8 cellular contexts compared by ENCODE assay signal in the genomic region with DNA sequence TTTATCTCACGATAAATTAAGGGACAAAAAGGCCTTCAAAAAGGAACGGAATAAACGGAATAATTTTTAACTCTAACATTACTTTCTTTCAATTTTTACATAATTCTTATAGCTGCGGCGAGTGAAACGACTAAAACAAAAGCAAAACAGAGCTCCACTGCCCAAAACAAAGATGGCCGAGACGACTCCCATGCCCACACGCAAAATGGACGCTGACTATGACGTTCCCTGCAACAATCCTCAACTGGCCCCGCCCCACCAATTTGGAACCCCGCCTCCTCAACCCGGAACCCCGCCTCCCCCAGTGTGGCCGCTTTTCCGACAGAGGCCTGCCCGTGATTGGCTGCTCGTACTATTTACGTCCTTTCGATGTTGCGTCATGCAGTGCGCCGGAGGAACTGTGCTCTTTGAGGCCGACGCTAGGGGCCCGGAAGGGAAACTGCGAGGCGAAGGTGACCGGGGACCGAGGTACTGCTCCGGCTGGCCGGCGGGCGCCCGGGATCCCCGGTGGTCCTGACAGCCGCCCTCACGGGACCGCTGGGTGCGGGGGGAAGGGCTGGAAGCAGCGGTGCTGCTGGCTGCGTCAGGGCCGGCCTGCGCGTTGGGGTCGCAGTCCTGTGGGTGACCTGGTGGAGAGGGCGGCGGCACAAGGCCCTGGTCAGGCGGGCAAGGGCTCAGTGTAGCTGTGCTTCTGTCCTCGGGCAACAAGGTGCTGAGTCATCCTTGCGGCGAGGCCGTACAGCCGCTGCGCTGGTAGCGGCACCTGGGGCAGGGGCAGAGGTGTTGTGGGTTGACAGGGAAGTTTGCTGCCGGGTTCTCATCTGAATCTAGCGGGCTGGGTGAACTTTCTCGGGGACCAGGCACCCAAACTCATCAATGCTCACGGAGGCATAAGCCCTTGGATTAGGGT. TPM values are rescaled to one million over a fixed set of nuclear protein-coding genes. Genes with fewer than 3 reads are reported as not detected.
A peak's percentile ranks its signal among the peaks of the same experiment; 100 is the strongest.
DNase-seq lines count a peak whose midpoint lies in the region; ATAC-seq and TF ChIP-seq lines count a peak whose summit lies in the region.

A gene with protein sequence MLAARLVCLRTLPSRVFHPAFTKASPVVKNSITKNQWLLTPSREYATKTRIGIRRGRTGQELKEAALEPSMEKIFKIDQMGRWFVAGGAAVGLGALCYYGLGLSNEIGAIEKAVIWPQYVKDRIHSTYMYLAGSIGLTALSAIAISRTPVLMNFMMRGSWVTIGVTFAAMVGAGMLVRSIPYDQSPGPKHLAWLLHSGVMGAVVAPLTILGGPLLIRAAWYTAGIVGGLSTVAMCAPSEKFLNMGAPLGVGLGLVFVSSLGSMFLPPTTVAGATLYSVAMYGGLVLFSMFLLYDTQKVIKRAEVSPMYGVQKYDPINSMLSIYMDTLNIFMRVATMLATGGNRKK (plus strand): TSS at position 384 of the 910 bp plus-strand sequence. CDS start 1,992 bp downstream, outside the sequence.

- H3K27me3 ChIP-seq in GM23338 (ENCODE audit: insufficient read depth): no peaks in the 10 kb centered on the region

- H3K4me3 Mint-ChIP-seq in GM23338 (peak within 1 kb of the TSS; percentile 99), natural killer cell (peak within 1 kb of the TSS; percentile 95)
- peak within 1 kb of the TSS; percentile 93 for H3K4me3 Mint-ChIP-seq in activated T-helper 2 cell treated with anti-CD3 and anti-CD28 coated beads, Interferon-gamma antibody, Interleukin-2, Interleukin-4, amounts not matched to agents 10 μg/mL and 5 μg/mL and 100 μg/mL, durations not matched to agents 14 hours and 24 hours and 36 hours (ENCODE audit: low read depth)

- peaks cover 24% of the 10 kb centered on the region for H3K79me2 ChIP-seq in GM23338 (replicated peaks; ENCODE audit: insufficient read depth)

- H3K36me3 ChIP-seq in GM23338 (ENCODE audit: insufficient read depth): peaks cover 14% of the 10 kb centered on the region

- CTCF ChIA-PET in RWPE1 (lab: Yijun Ruan, JAX): interaction anchor here (0.5 to 1.4 kb wide), 5 partner anchors 9 to 320 kb away, joined by 3 to 8 read pairs (median 3); no protein-coding TSS in a partner anchor

- intact Hi-C loops in activated T-helper 2 cell treated with anti-CD3 and anti-CD28 coated beads, Interferon-gamma antibody, Interleukin-2, Interleukin-4, amounts not matched to agents 10 μg/mL and 5 μg/mL and 100 μg/mL, durations not matched to agents 14 hours and 24 hours and 36 hours (cut with micrococcal nuclease): loop anchor here (1.0 kb wide), 1 partner anchor 190 kb away; no protein-coding TSS in a partner anchor
- intact Hi-C loops in natural killer cell (cut with micrococcal nuclease): loop anchor here (1.0 to 10.0 kb wide), 3 partner anchors 189 to 395 kb away; a partner anchor contains a TSS

- peak within 1 kb of the TSS; percentile 79 for H2AFZ ChIP-seq in GM23338

- TF ChIP-seq CTCF in GM23338 (conservative IDR thresholded peaks at IDR 0.05; ENCODE audit: low read depth in 2 of 2) (no peak), LNCAP (IDR thresholded peaks at IDR 0.05) (peak; percentile 14; the same call in 1 of the 2 replicates), RWPE1 (conservative IDR thresholded peaks at IDR 0.05; ENCODE audit: low read depth) (peak; percentile 21; the same call in 1 of the 2 replicates), fibroblast of mammary gland (conservative IDR thresholded peaks at IDR 0.05; ENCODE audit: control insufficient read depth, insufficient read depth, low read depth, low read length) (peak; percentile 20), natural killer cell (IDR thresholded peaks at IDR 0.05) (peak; percentile 37)

- H3K4me1 Mint-ChIP-seq in GM23338 (peaks cover 19% of the 10 kb centered on the region; the same call in 2 of the 3 replicates), natural killer cell (peaks cover 31 to 32% of the 10 kb centered on the region in 2 donors)
- H3K4me1 Mint-ChIP-seq in activated T-helper 2 cell treated with anti-CD3 and anti-CD28 coated beads, Interferon-gamma antibody, Interleukin-2, Interleukin-4, amounts not matched to agents 10 μg/mL and 5 μg/mL and 100 μg/mL, durations not matched to agents 14 hours and 24 hours and 36 hours (ENCODE audit: low read depth): peaks cover 17% of the 10 kb centered on the region

- no peaks in the 10 kb centered on the region for H3K9me2 ChIP-seq in GM23338 (ENCODE audit: insufficient read depth)

- H3K9me3 Mint-ChIP-seq in GM23338: no peaks in the 10 kb centered on the region
- no peaks in the 10 kb centered on the region for H3K9me3 Mint-ChIP-seq in activated T-helper 2 cell treated with anti-CD3 and anti-CD28 coated beads, Interferon-gamma antibody, Interleukin-2, Interleukin-4, amounts not matched to agents 10 μg/mL and 5 μg/mL and 100 μg/mL, durations not matched to agents 14 hours and 24 hours and 36 hours
- no peaks in the 10 kb centered on the region for H3K9me3 Mint-ChIP-seq in natural killer cell

- H3K27ac Mint-ChIP-seq in GM23338: peak within 1 kb of the TSS; percentile 99
- peak within 1 kb of the TSS; percentile 95 for H3K27ac Mint-ChIP-seq in activated T-helper 2 cell treated with anti-CD3 and anti-CD28 coated beads, Interferon-gamma antibody, Interleukin-2, Interleukin-4, amounts not matched to agents 10 μg/mL and 5 μg/mL and 100 μg/mL, durations not matched to agents 14 hours and 24 hours and 36 hours
- H3K27ac Mint-ChIP-seq in natural killer cell: peak within 1 kb of the TSS; percentile 98

- H4K20me1 ChIP-seq in GM23338 (replicated peaks; ENCODE audit: insufficient read depth): no peaks in the 10 kb centered on the region

- peak within 1 kb of the TSS; percentile 94 for H3K4me2 ChIP-seq in GM23338

- ATAC-seq in GM23338: peak; percentile 95
- peak; percentile 91 to 98 (median 93) for ATAC-seq in natural killer cell
- peak; percentile 95 for ATAC-seq in stimulated activated naive CD8-positive, alpha-beta T cell treated with anti-CD3 and anti-CD28 coated beads, Interleukin-15, Interleukin-2, amounts not matched to agents 100 U/mL and 50 U/mL, for 24 hours

- H3K27ac ChIP-seq in GM23338 (ENCODE audit: low read depth) (peak within 1 kb of the TSS; percentile 76), RWPE1 (peak within 1 kb of the TSS; percentile 90)

- H3F3A ChIP-seq in GM23338 (replicated peaks; ENCODE audit: low read depth): no peaks in the 10 kb centered on the region

- DNase-seq in EH (ENCODE audit: low read depth): peak; percentile 99
- peak; percentile 99 for DNase-seq in GM23338 (ENCODE audit: low spot score)
- peak; percentile 98 for DNase-seq in RWPE1 (ENCODE audit: low spot score)
- peak; percentile 99 for DNase-seq in activated T-helper 2 cell treated with anti-CD3 and anti-CD28 coated beads, Interferon-gamma antibody, Interleukin-2, Interleukin-4, amounts not matched to agents 10 μg/mL and 5 μg/mL and 100 μg/mL, durations not matched to agents 14 hours and 24 hours and 36 hours (ENCODE audit: low spot score)
- peak; percentile 98 for DNase-seq in fibroblast of mammary gland (ENCODE audit: low read depth)
- peak; percentile 100 for DNase-seq in natural killer cell
- peak; percentile 99 for DNase-seq in stimulated activated naive CD8-positive, alpha-beta T cell treated with anti-CD3 and anti-CD28 coated beads, Interleukin-15, Interleukin-2, amounts not matched to agents 100 U/mL and 50 U/mL, for 24 hours

- peaks cover 5% of the 10 kb centered on the region for H3K4me1 ChIP-seq in GM23338 (ENCODE audit: insufficient read depth)

- H3K4me3 ChIP-seq in GM23338 (peak within 1 kb of the TSS; percentile 89), fibroblast of mammary gland (ENCODE audit: control insufficient read depth, low read depth, low read length) (peak within 1 kb of the TSS; percentile 84)

- POLR2A ChIA-PET in RWPE1 (lab: Yijun Ruan, JAX; ENCODE audit: low non-redundant PET): no interaction called here

- H3K27me3 Mint-ChIP-seq in GM23338 (ENCODE audit: insufficient read depth, low read depth, poor library complexity): peaks cover 8% of the 10 kb centered on the region
- peaks cover 2% of the 10 kb centered on the region for H3K27me3 Mint-ChIP-seq in activated T-helper 2 cell treated with anti-CD3 and anti-CD28 coated beads, Interferon-gamma antibody, Interleukin-2, Interleukin-4, amounts not matched to agents 10 μg/mL and 5 μg/mL and 100 μg/mL, durations not matched to agents 14 hours and 24 hours and 36 hours (ENCODE audit: low read depth)
- H3K27me3 Mint-ChIP-seq in natural killer cell (ENCODE audit: low read depth in 2 of 2): peaks cover 14 to 16% of the 10 kb centered on the region in 2 donors

- H3K36me3 Mint-ChIP-seq in GM23338 (ENCODE audit: low read depth) (peaks cover 21% of the 10 kb centered on the region), natural killer cell (peaks cover 9% of the 10 kb centered on the region)
- H3K36me3 Mint-ChIP-seq in activated T-helper 2 cell treated with anti-CD3 and anti-CD28 coated beads, Interferon-gamma antibody, Interleukin-2, Interleukin-4, amounts not matched to agents 10 μg/mL and 5 μg/mL and 100 μg/mL, durations not matched to agents 14 hours and 24 hours and 36 hours (ENCODE audit: low read depth): peaks cover 29% of the 10 kb centered on the region

TF ChIP-seq in GM23338, 12 proteins besides CTCF, POLR2A, EP300 and RAD21:
- TF ChIP-seq POLR2AphosphoS5 (IDR thresholded peaks at IDR 0.05; ENCODE audit: low read depth) (peak; percentile 67), EZH2phosphoT487 (IDR thresholded peaks at IDR 0.05; ENCODE audit: unreplicated experiment) (no peak), NANOG (IDR thresholded peaks at IDR 0.05; ENCODE audit: borderline replicate concordance) (no peak), STAT1 (IDR thresholded peaks at IDR 0.05; ENCODE audit: unreplicated experiment) (no peak), CREB1 (CRISPR knock-in tag; IDR thresholded peaks at IDR 0.05; ENCODE audit: low read depth) (peak; percentile 98)
- TF ChIP-seq, protein P1, sequence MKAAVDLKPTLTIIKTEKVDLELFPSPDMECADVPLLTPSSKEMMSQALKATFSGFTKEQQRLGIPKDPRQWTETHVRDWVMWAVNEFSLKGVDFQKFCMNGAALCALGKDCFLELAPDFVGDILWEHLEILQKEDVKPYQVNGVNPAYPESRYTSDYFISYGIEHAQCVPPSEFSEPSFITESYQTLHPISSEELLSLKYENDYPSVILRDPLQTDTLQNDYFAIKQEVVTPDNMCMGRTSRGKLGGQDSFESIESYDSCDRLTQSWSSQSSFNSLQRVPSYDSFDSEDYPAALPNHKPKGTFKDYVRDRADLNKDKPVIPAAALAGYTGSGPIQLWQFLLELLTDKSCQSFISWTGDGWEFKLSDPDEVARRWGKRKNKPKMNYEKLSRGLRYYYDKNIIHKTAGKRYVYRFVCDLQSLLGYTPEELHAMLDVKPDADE (IDR thresholded peaks at IDR 0.05): peak; percentile 77
TF ChIP-seq in GM23338: peak in this region for 3.

RNA-seq across cellular contexts. Expression of the gene that starts here (rescaled TPM):
- 105 and 106 TPM in 2 replicates for total RNA-seq in GM23338 (2014; rRNA removed; shearing (Covaris generic))
- 95.9 and 97.1 TPM in 2 replicates for polyA plus RNA-seq in GM23338 (2016; fragmentation: Nextera tagmentation; extraction: Ambion mirVana)
- total RNA-seq in activated T-helper 2 cell treated with anti-CD3 and anti-CD28 coated beads, Interferon-gamma antibody, Interleukin-2, Interleukin-4, amounts not matched to agents 10 μg/mL and 5 μg/mL and 100 μg/mL, durations not matched to agents 14 hours and 24 hours and 36 hours: 141 TPM in 2 replicates
- total RNA-seq in natural killer cell: 10 to 100 TPM; 84.3 to 89.3 (median 87.9) TPM

Comparison
In these comparisons a context has a peak if more than half of its experiments do, and no peak if none do; other contexts are left out.
1. Peak in every context shown above with its lines: DNase-seq, ATAC-seq, H3K4me3 ChIP-seq and H3K27ac ChIP-seq.
2. CTCF ChIP-seq: peak in LNCAP (single experiment), RWPE1 (single experiment), fibroblast of mammary gland (single experiment) and natural killer cell (single experiment); none in GM23338 (0 of 2).